16 cellular contexts compared by ENCODE assay signal in genomic region chr1:48048980-48049379, GRCh38. TPM values are rescaled to one million over a fixed set of nuclear protein-coding genes. Genes with fewer than 3 reads are reported as not detected.
"Had no signal": no experiment of that assay in that cellular context is flagged by ENCODE, and none has a peak within 500 bp of the region (broad histone marks: within the 10 kb centered on the region; RNA-seq: fewer than 3 reads in every experiment).

No MANE protein-coding gene starts in this region.

- H3K4me1 ChIP-seq: parathyroid adenoma had no signal

- H3K4me1 Mint-ChIP-seq: immature natural killer cell had no signal

- DNase-seq: activated CD4-positive, alpha-beta memory T cell treated with anti-CD3 and anti-CD28 coated beads for 36 hours; activated CD4-positive, alpha-beta T cell treated with anti-CD3 and anti-CD28 coated beads for 4 hours; activated T-cell treated with anti-CD3 and anti-CD28 coated beads for 4 hours; amniotic stem cell; erythroblast; head of caudate nucleus; immature natural killer cell; mesenchymal stem cell; stimulated activated CD4-positive, alpha-beta T cell treated with anti-CD3 and anti-CD28 coated beads, Interleukin-2, amount 100 ng/mL, for 24 hours; T-helper 2 cell; upper lobe of right lung had no signal

- H3K36me3 ChIP-seq: suprapubic skin, upper lobe of right lung had no signal

- H3K9me3 Mint-ChIP-seq: activated CD4-positive, alpha-beta memory T cell treated with anti-CD3 and anti-CD28 coated beads for 36 hours; natural killer cell treated with Interleukin-12 subunit alpha and Interleukin-12 subunit beta and Interleukin-15 and Interleukin-18, amount 100 ng/mL, for 72 hours; stimulated activated naive CD8-positive, alpha-beta T cell treated with anti-CD3 and anti-CD28 coated beads, Interleukin-15, Interleukin-2, amounts not matched to agents 100 ng/mL and 50 ng/mL, for 24 hours had no signal

- H3K27ac ChIP-seq: parathyroid adenoma, suprapubic skin, upper lobe of right lung had no signal

- H3K27me3 Mint-ChIP-seq: activated naive CD8-positive, alpha-beta T cell; stimulated activated naive CD8-positive, alpha-beta T cell treated with anti-CD3 and anti-CD28 coated beads, Interleukin-15, Interleukin-2, amounts not matched to agents 100 ng/mL and 50 ng/mL, for 24 hours had no signal

- H3K36me3 Mint-ChIP-seq: activated CD4-positive, alpha-beta memory T cell treated with anti-CD3 and anti-CD28 coated beads for 36 hours; activated naive CD8-positive, alpha-beta T cell; immature natural killer cell; natural killer cell treated with Interleukin-12 subunit alpha and Interleukin-12 subunit beta and Interleukin-15 and Interleukin-18, amount 100 ng/mL, for 72 hours had no signal

- H3K9ac ChIP-seq: parathyroid adenoma had no signal

- H2AFZ ChIP-seq: parathyroid adenoma had no signal

- H3K27ac Mint-ChIP-seq: activated CD4-positive, alpha-beta memory T cell treated with anti-CD3 and anti-CD28 coated beads for 36 hours; activated naive CD8-positive, alpha-beta T cell; immature natural killer cell; natural killer cell treated with Interleukin-12 subunit alpha and Interleukin-12 subunit beta and Interleukin-15 and Interleukin-18, amount 100 ng/mL, for 72 hours; stimulated activated naive CD8-positive, alpha-beta T cell treated with anti-CD3 and anti-CD28 coated beads, Interleukin-15, Interleukin-2, amounts not matched to agents 100 ng/mL and 50 ng/mL, for 24 hours had no signal

- H3K27me3 ChIP-seq: suprapubic skin, upper lobe of right lung had no signal

- H3K9me3 ChIP-seq: suprapubic skin, upper lobe of right lung had no signal

- H3K4me3 Mint-ChIP-seq: activated CD4-positive, alpha-beta memory T cell treated with anti-CD3 and anti-CD28 coated beads for 36 hours; activated naive CD8-positive, alpha-beta T cell; immature natural killer cell; natural killer cell treated with Interleukin-12 subunit alpha and Interleukin-12 subunit beta and Interleukin-15 and Interleukin-18, amount 100 ng/mL, for 72 hours; stimulated activated naive CD8-positive, alpha-beta T cell treated with anti-CD3 and anti-CD28 coated beads, Interleukin-15, Interleukin-2, amounts not matched to agents 100 ng/mL and 50 ng/mL, for 24 hours had no signal

- ATAC-seq: upper lobe of right lung had no signal

- H3K4me3 ChIP-seq: suprapubic skin, upper lobe of right lung had no signal

RNA-seq across cellular contexts. Expression of gene TRABD2B, which starts 51.8 kb away (rescaled TPM):
- total RNA-seq: activated CD4-positive, alpha-beta memory T cell treated with anti-CD3 and anti-CD28 coated beads for 36 hours; natural killer cell treated with Interleukin-12 subunit alpha and Interleukin-12 subunit beta and Interleukin-15 and Interleukin-18, amount 100 ng/mL, for 72 hours had no signal
- polyA plus RNA-seq: immature natural killer cell had no signal
